ENCODE assay signal across 17 cellular contexts in genomic region chr3:149019581-149019980, GRCh38. TPM values are rescaled to one million over a fixed set of nuclear protein-coding genes. Genes with fewer than 3 reads are reported as not detected.
DNase-seq lines count a peak whose midpoint lies in the region; ATAC-seq and TF ChIP-seq lines count a peak whose summit lies in the region.
"Had no signal": no experiment of that assay in that cellular context is flagged by ENCODE, and none has a peak within 500 bp of the region (broad histone marks: within the 10 kb centered on the region; RNA-seq: fewer than 3 reads in every experiment).

No MANE protein-coding gene starts in this region.

- H4K8ac ChIP-seq in H9 (replicated peaks; ENCODE audit: insufficient read length, low read depth, low read length): no peak overlapping the region

- H3K9ac ChIP-seq in H9 (ENCODE audit: extremely low read depth, insufficient read length, low read length): no peak overlapping the region

- H3K36me3 Mint-ChIP-seq in CD8-positive, alpha-beta memory T cell: peaks cover 11 to 74% (median 24%) of the 10 kb centered on the region in 3 donors
- H3K36me3 Mint-ChIP-seq in H9 (ENCODE audit: insufficient read depth in 1 of 3, low read depth in 3 of 3): peaks cover 19 to 30% (median 25%) of the 10 kb centered on the region in 3 experiments

- no peaks in the 10 kb centered on the region for H3K27me3 ChIP-seq in CD8-positive, alpha-beta memory T cell (ENCODE audit: insufficient read depth, low read length, poor library complexity, severe bottlenecking)
- H3K27me3 ChIP-seq in H9 (ENCODE audit: insufficient read depth, low read length): no peaks in the 10 kb centered on the region
- H3K27me3 ChIP-seq in muscle layer of duodenum (ENCODE audit: low read depth, low read length): no peaks in the 10 kb centered on the region
- H3K27me3 ChIP-seq: BE2C, spleen had no signal

- no peak for DNase-seq in CD8-positive, alpha-beta memory T cell
- no peak for DNase-seq in H9
- peak; percentile 43 for DNase-seq in cerebellar cortex (ENCODE audit: low spot score)
- DNase-seq in SIG-M5 treated with dmso at 0.1 percent for 504 hours (lab: John Stamatoyannopoulos, UW; ENCODE audit: unreplicated experiment): no peak
- DNase-seq in GM13976 (ENCODE audit: low spot score): no peak
- DNase-seq: BE2C, mesendoderm, NCI-H2171, occipital lobe, spleen had no signal

- no peak overlapping the region for H2AK5ac ChIP-seq in H9 (ENCODE audit: insufficient read length, low read length)

- CTCF ChIA-PET in CD8-positive, alpha-beta memory T cell (lab: Charles Lee): interaction anchor here (0.8 to 1.8 kb wide), 2 partner anchors 17 to 28 kb away, joined by 3 to 4 read pairs; partner anchors contain the start of gene GYG1

- H3K56ac ChIP-seq in H9 (ENCODE audit: insufficient read length, low read depth, low read length): no peak overlapping the region

- no peak overlapping the region for H2BK20ac ChIP-seq in H9 (ENCODE audit: low read depth, low read length, poor library complexity, severe bottlenecking)

- H3K9me3 Mint-ChIP-seq in CD8-positive, alpha-beta memory T cell: peaks cover 0 to 2% (median 0%) of the 10 kb centered on the region in 5 donors
- peaks cover 6 to 8% of the 10 kb centered on the region in 2 experiments for H3K9me3 Mint-ChIP-seq in H9

- TF ChIP-seq CTCF in H9 (conservative IDR thresholded peaks at IDR 0.05) (no peak), GM13976 (IDR thresholded peaks at IDR 0.05; ENCODE audit: borderline replicate concordance, control extremely low read depth, extremely low read depth, insufficient read depth, missing control alignments) (no peak)

- H3K79me1 ChIP-seq in H9 (ENCODE audit: insufficient read depth, low read depth, low read length, poor library complexity, severe bottlenecking): no peaks in the 10 kb centered on the region

- peak overlapping the region in 1 of 7 donors; percentile 7 for H3K4me3 Mint-ChIP-seq in CD8-positive, alpha-beta memory T cell
- H3K4me3 Mint-ChIP-seq in H9: no peak overlapping the region
- H3K4me3 Mint-ChIP-seq: IgD-negative memory B cell; stimulated activated naive CD8-positive, alpha-beta T cell treated with anti-CD3 and anti-CD28 coated beads, Interleukin-15, Interleukin-2, amounts not matched to agents 100 ng/mL and 50 ng/mL, for 24 hours had no signal

- H2AFZ ChIP-seq in H9 (ENCODE audit: low read length): no peak overlapping the region

- peaks cover 59 to 65% (median 62%) of the 10 kb centered on the region in 3 donors for H3K4me1 Mint-ChIP-seq in CD8-positive, alpha-beta memory T cell
- H3K4me1 Mint-ChIP-seq in H9: peaks cover 38 to 39% of the 10 kb centered on the region in 2 experiments

- H3T11ph ChIP-seq in H9 (ENCODE audit: low read length): no peak overlapping the region

- POLR2A ChIA-PET in CD8-positive, alpha-beta memory T cell (lab: Charles Lee): no interaction called here

- H3K4me3 ChIP-seq in CD8-positive, alpha-beta memory T cell (ENCODE audit: low read length): no peak overlapping the region
- H3K4me3 ChIP-seq in muscle layer of duodenum (ENCODE audit: low read depth in 1 of 2, low read length in 2 of 2): no peak overlapping the region
- H3K4me3 ChIP-seq: HAP-1, SK-N-MC, spleen had no signal

- peak overlapping the region in 7 of 8 donors; percentile 25 to 90 (median 74) for H3K27ac Mint-ChIP-seq in CD8-positive, alpha-beta memory T cell
- H3K27ac Mint-ChIP-seq in H9: peak overlapping the region in 2 of 3 experiments; percentile 81 to 86; a peak in 6 of 7 replicates
- H3K27ac Mint-ChIP-seq: IgD-negative memory B cell; stimulated activated naive CD8-positive, alpha-beta T cell treated with anti-CD3 and anti-CD28 coated beads, Interleukin-15, Interleukin-2, amounts not matched to agents 100 ng/mL and 50 ng/mL, for 24 hours had no signal

- H2BK12ac ChIP-seq in H9 (ENCODE audit: insufficient read length, low read depth, low read length): no peak overlapping the region

- no peak overlapping the region for H2BK120ac ChIP-seq in H9 (ENCODE audit: low read depth, low read length, poor library complexity, severe bottlenecking)

- no peak overlapping the region for H2BK15ac ChIP-seq in H9 (ENCODE audit: low read depth, low read length)

- H3K4me1 ChIP-seq in CD8-positive, alpha-beta memory T cell (ENCODE audit: insufficient read depth, low read length): no peaks in the 10 kb centered on the region
- peaks cover 17% of the 10 kb centered on the region; the same call in 1 of the 2 replicates for H3K4me1 ChIP-seq in H9 (ENCODE audit: insufficient read depth, low read length)
- H3K4me1 ChIP-seq in muscle layer of duodenum (ENCODE audit: control insufficient read depth in 1 of 2, insufficient read depth in 2 of 2, low read length in 2 of 2): peaks cover 0 to 29% of the 10 kb centered on the region in 2 donors
- H3K4me1 ChIP-seq: BE2C had no signal

- H3K23me2 ChIP-seq in H9 (ENCODE audit: insufficient read length, low read depth, low read length, poor library complexity, severe bottlenecking): no peaks in the 10 kb centered on the region

- ATAC-seq in GM18873 (IDR thresholded peaks at IDR 0.05; ENCODE audit: low FRiP score, unreplicated experiment): no peak
- ATAC-seq in GM19328 (IDR thresholded peaks at IDR 0.05; ENCODE audit: unreplicated experiment): no peak

- in situ Hi-C loops in GM13976 (cut with MboI; ENCODE audit: low sequenced_read_pairs, unreplicated experiment): no loop called here

- no peak overlapping the region for H2BK5ac ChIP-seq in H9 (ENCODE audit: insufficient read length, low read length)

- no peak overlapping the region for H3K18ac ChIP-seq in H9 (ENCODE audit: insufficient read length, low read depth, low read length)

- no peaks in the 10 kb centered on the region for H3K79me2 ChIP-seq in H9 (ENCODE audit: insufficient read depth, low read length)

- no peaks in the 10 kb centered on the region for H4K20me1 ChIP-seq in H9 (ENCODE audit: control insufficient read depth, insufficient read depth, insufficient read length)

- no CpG with 5 or more reads among the region's 4 CpGs for WGBS in H9 (ENCODE audit: extremely low coverage, insufficient read length, low lambda C conversion rate)

- H3K23ac ChIP-seq in H9 (ENCODE audit: insufficient read length, low read depth, low read length): no peak overlapping the region

- H4K5ac ChIP-seq in H9 (ENCODE audit: insufficient read length, low read depth, low read length): no peak overlapping the region

- H3K27ac ChIP-seq in CD8-positive, alpha-beta memory T cell (ENCODE audit: low read depth, low read length): no peak overlapping the region
- H3K27ac ChIP-seq in H9 (ENCODE audit: insufficient read length, low read depth, low read length): no peak overlapping the region
- H3K27ac ChIP-seq in muscle layer of duodenum (ENCODE audit: low read length): peak overlapping the region; percentile 18
- H3K27ac ChIP-seq: SK-N-MC had no signal

- no peak overlapping the region for H3K4ac ChIP-seq in H9 (ENCODE audit: low read depth, low read length)

- H3K9me3 ChIP-seq in CD8-positive, alpha-beta memory T cell (ENCODE audit: low read length): no peaks in the 10 kb centered on the region
- H3K9me3 ChIP-seq in H9 (ENCODE audit: control insufficient read depth, low read depth, low read length): no peaks in the 10 kb centered on the region
- H3K9me3 ChIP-seq in muscle layer of duodenum (ENCODE audit: control insufficient read depth in 1 of 2, low read length in 2 of 2): no peaks in the 10 kb centered on the region
- H3K9me3 ChIP-seq: BE2C, HAP-1 had no signal

- H3K14ac ChIP-seq in H9 (ENCODE audit: insufficient read depth, low read length): no peak overlapping the region

- H3K27me3 Mint-ChIP-seq in CD8-positive, alpha-beta memory T cell: peaks cover 0 to 1% of the 10 kb centered on the region in 2 donors
- no peaks in the 10 kb centered on the region for H3K27me3 Mint-ChIP-seq in H9 (ENCODE audit: low read depth)
- H3K27me3 Mint-ChIP-seq: IgD-negative memory B cell; stimulated activated naive CD8-positive, alpha-beta T cell treated with anti-CD3 and anti-CD28 coated beads, Interleukin-15, Interleukin-2, amounts not matched to agents 100 ng/mL and 50 ng/mL, for 24 hours had no signal

- H4K91ac ChIP-seq in H9 (ENCODE audit: insufficient read length, low read depth, low read length): no peak overlapping the region

- H3K4me2 ChIP-seq in H9 (ENCODE audit: insufficient read depth, insufficient read length, low read length): no peak overlapping the region

- peaks cover 8% of the 10 kb centered on the region for H3K36me3 ChIP-seq in CD8-positive, alpha-beta memory T cell (ENCODE audit: insufficient read depth, low read length)
- peaks cover 25 to 26% of the 10 kb centered on the region in 2 donors for H3K36me3 ChIP-seq in muscle layer of duodenum (ENCODE audit: control insufficient read depth in 1 of 2, insufficient read depth in 2 of 2, low read length in 2 of 2)

RNA-seq across cellular contexts. Expression of gene GYG1, which starts 28.2 kb away (rescaled TPM):
- total RNA-seq in CD8-positive, alpha-beta memory T cell: 10 to 100 TPM; 31.9 to 35.0 TPM
- 78.3 TPM for polyA plus RNA-seq in CD8-positive, alpha-beta memory T cell
- 31.5 and 32.0 TPM in 2 replicates for total RNA-seq in H9 (2021)
